16 cellular contexts compared by ENCODE assay signal in the genomic region with DNA sequence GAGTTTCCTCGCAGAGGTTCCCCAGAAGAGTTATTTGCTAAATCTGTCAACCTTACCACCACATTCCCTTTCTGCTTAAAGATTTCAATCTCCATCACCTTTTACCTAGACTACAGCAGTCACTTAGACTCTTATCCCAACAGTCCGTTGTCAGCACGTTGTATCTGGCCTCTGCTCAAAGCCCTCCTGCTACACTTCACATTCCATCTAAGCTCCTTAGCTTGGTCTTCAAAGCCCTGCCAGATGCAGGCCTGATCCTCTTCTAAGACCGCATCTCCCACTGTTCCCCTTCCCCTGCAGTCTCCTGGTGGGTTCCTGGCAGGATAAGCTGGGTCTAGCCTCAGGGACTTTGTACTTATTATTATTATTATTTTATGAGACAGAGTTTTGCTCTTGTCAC. TPM values are rescaled to one million over a fixed set of nuclear protein-coding genes. Genes with fewer than 3 reads are reported as not detected.
DNase-seq lines count a peak whose midpoint lies in the region; ATAC-seq, FAIRE-seq and TF ChIP-seq lines count a peak whose summit lies in the region.
"Had no signal": no experiment of that assay in that cellular context is flagged by ENCODE, and none has a peak within 500 bp of the region (broad histone marks: within the 10 kb centered on the region; RNA-seq: fewer than 3 reads in every experiment).

No MANE protein-coding gene starts in this region.

- no peak overlapping the region for H2BK15ac ChIP-seq in H1 (ENCODE audit: low read length)
- no peak overlapping the region for H2BK15ac ChIP-seq in neuronal stem cell (ENCODE audit: low read length)

- H3K23ac ChIP-seq in H1 (ENCODE audit: insufficient read length) = no peak overlapping the region
- no peak overlapping the region for H3K23ac ChIP-seq in neuronal stem cell (ENCODE audit: low read depth, low read length, poor library complexity)

- H4K5ac ChIP-seq in H1 (ENCODE audit: insufficient read length, low read depth, low read length) = no peak overlapping the region

- no peak overlapping the region for H4K8ac ChIP-seq in H1 (ENCODE audit: extremely low read depth, insufficient read depth, low read length)
- no peak overlapping the region for H4K8ac ChIP-seq in neuronal stem cell (ENCODE audit: low read depth, low read length)

- no peak for FAIRE-seq in H1 (lab: Jason Lieb, UNC)
- FAIRE-seq: A204.1, GM12892 had no signal

- H3K4me1 ChIP-seq in BLaER1 treated with 17β-estradiol and CSF1 and Interleukin-3, amounts not matched to agents 10 nM and 100 nM = peaks cover 0 to 25% (median 16%) of the 10 kb centered on the region in 10 experiments
- no peaks in the 10 kb centered on the region for H3K4me1 ChIP-seq in Panc1 (ENCODE audit: control insufficient read depth, insufficient read depth, low read length)
- H3K4me1 ChIP-seq in H1 (replicated peaks in 1 of 4; ENCODE audit: control insufficient read depth in 3 of 4, insufficient read depth in 4 of 4, low read length in 3 of 4) = peaks cover 0 to 5% (median 3%) of the 10 kb centered on the region in 4 experiments; a peak in 6 of 7 replicates
- peaks cover 0 to under 1% of the 10 kb centered on the region in 2 donors for H3K4me1 ChIP-seq in neuronal stem cell (ENCODE audit: control insufficient read depth in 2 of 2, insufficient read depth in 1 of 2, low read depth in 1 of 2, low read length in 2 of 2)
- no peaks in the 10 kb centered on the region for H3K4me1 ChIP-seq in breast epithelium

- in situ Hi-C loops in Panc1 (cut with HindIII; ENCODE audit: low pct_unique_long_range_greater_than_20kb, low sequenced_read_pairs) = no loop called here

- no peak overlapping the region; a peak in 1 of 22 replicates for H3K27ac ChIP-seq in BLaER1 treated with 17β-estradiol and CSF1 and Interleukin-3, amounts not matched to agents 10 nM and 100 nM
- H3K27ac ChIP-seq in Panc1 (ENCODE audit: low read length) (no peak overlapping the region), H1 (ENCODE audit: low read depth, low read length) (no peak overlapping the region), neuronal stem cell (replicated peaks; ENCODE audit: low read length) (no peak overlapping the region), breast epithelium (no peak overlapping the region)

- CTCF ChIA-PET in Panc1 (lab: Charles Lee) = no interaction called here
- CTCF ChIA-PET in H1 (lab: Charles Lee; ENCODE audit: partially characterized antibody) = no interaction called here

- POLR2A ChIA-PET in Panc1 (lab: Charles Lee) (no interaction called here), H1 (lab: Charles Lee; ENCODE audit: partially characterized antibody) (no interaction called here)

- no peaks in the 10 kb centered on the region for H3K79me1 ChIP-seq in H1 (ENCODE audit: low read depth, low read length)
- no peaks in the 10 kb centered on the region for H3K79me1 ChIP-seq in neuronal stem cell (ENCODE audit: low read depth, low read length)

- no peak for TF ChIP-seq RAD21 in H1 (IDR thresholded peaks at IDR 0.05 in 1 of 2, conservative IDR thresholded peaks at IDR 0.05 in 1 of 2; ENCODE audit: low read depth in 2 of 2, low read length in 2 of 2)

- peak overlapping the region in 2 of 11 experiments; percentile 22 to 45; a peak in 1 of 22 replicates for H3K9ac ChIP-seq in BLaER1 treated with 17β-estradiol and CSF1 and Interleukin-3, amounts not matched to agents 10 nM and 100 nM
- H3K9ac ChIP-seq in H1 (replicated peaks in 1 of 4; ENCODE audit: extremely low read depth in 1 of 4, low read depth in 3 of 4, low read length in 3 of 4) = no peak overlapping the region
- H3K9ac ChIP-seq in neuronal stem cell (ENCODE audit: low read depth, low read length, poor library complexity) = no peak overlapping the region

- no peaks in the 10 kb centered on the region for H3K9me3 ChIP-seq in BLaER1 treated with 17β-estradiol and CSF1 and Interleukin-3, amounts not matched to agents 10 nM and 100 nM (replicated peaks in 1 of 11)
- H3K9me3 ChIP-seq in Panc1 (ENCODE audit: control insufficient read depth, insufficient read depth, low read depth, low read length) (no peaks in the 10 kb centered on the region), H1 (ENCODE audit: insufficient read depth in 2 of 2, low read depth in 1 of 2, low read length in 1 of 2) (no peaks in the 10 kb centered on the region; a peak in 1 of 4 replicates), neuronal stem cell (replicated peaks in 1 of 2; ENCODE audit: control insufficient read depth in 2 of 2, insufficient read depth in 1 of 2, low read depth in 1 of 2, low read length in 2 of 2) (no peaks in the 10 kb centered on the region), breast epithelium (no peaks in the 10 kb centered on the region)

- WGBS in H1 (ENCODE audit: extremely low coverage in 1 of 2, insufficient coverage in 1 of 2, insufficient read length in 1 of 2, insufficient replicate concordance in 2 of 2, low coverage in 1 of 2, low lambda C conversion rate in 2 of 2, missing lambda C conversion rate in 1 of 2), 2 experiments = 80% methylated on average over 4 of the region's 4 CpGs; no CpG with 5 or more reads in 1 of the 2 experiments
- WGBS in neuronal stem cell (ENCODE audit: extremely low coverage in 2 of 2, insufficient read length in 2 of 2, insufficient replicate concordance in 1 of 2), 2 donors = no CpG with 5 or more reads among the region's 4 CpGs

- H2AFZ ChIP-seq in H1 (ENCODE audit: low read length) = no peak overlapping the region
- peak overlapping the region; percentile 16 for H2AFZ ChIP-seq in neuronal stem cell (ENCODE audit: low read length)
- H2AFZ ChIP-seq: GM23338 had no signal

- no TSS peak for BruUV-seq in Panc1 (replicated peaks; lab: Mats Ljungman, UMichigan)

- no peak overlapping the region for H3K4ac ChIP-seq in H1 (replicated peaks; ENCODE audit: insufficient read length, low read depth, low read length)
- H3K4ac ChIP-seq in neuronal stem cell (ENCODE audit: low read length) = no peak overlapping the region

- no peaks in the 10 kb centered on the region for H4K20me1 ChIP-seq in BLaER1 treated with 17β-estradiol and CSF1 and Interleukin-3, amounts not matched to agents 10 nM and 100 nM
- peaks cover 7 to 19% of the 10 kb centered on the region in 2 experiments for H4K20me1 ChIP-seq in H1 (replicated peaks in 1 of 2; ENCODE audit: control insufficient read depth in 1 of 2, insufficient read depth in 2 of 2, low read length in 2 of 2)

- H2BK5ac ChIP-seq in H1 (ENCODE audit: low read depth, low read length) (no peak overlapping the region), neuronal stem cell (ENCODE audit: low read length) (no peak overlapping the region)

- no peaks in the 10 kb centered on the region for H3K79me2 ChIP-seq in H1 (ENCODE audit: control insufficient read depth in 1 of 2, insufficient read depth in 2 of 2, low read length in 2 of 2)

- no peak for TF ChIP-seq EP300 in H1 (IDR thresholded peaks at IDR 0.05; ENCODE audit: borderline replicate concordance in 1 of 2, low read depth in 2 of 2, low read length in 2 of 2)

- peak overlapping the region in 7 of 11 experiments; percentile 1 to 34 (median 8); a peak in 8 of 22 replicates for H3K4me2 ChIP-seq in BLaER1 treated with 17β-estradiol and CSF1 and Interleukin-3, amounts not matched to agents 10 nM and 100 nM
- H3K4me2 ChIP-seq in H1 (ENCODE audit: insufficient read depth in 1 of 2, low read depth in 2 of 2, low read length in 2 of 2) = no peak overlapping the region
- no peak overlapping the region for H3K4me2 ChIP-seq in neuronal stem cell (ENCODE audit: insufficient read depth, low read length, poor library complexity, severe bottlenecking)
- H3K4me2 ChIP-seq: GM23338 had no signal

- no peaks in the 10 kb centered on the region for H3K36me3 ChIP-seq in BLaER1 treated with 17β-estradiol and CSF1 and Interleukin-3, amounts not matched to agents 10 nM and 100 nM
- H3K36me3 ChIP-seq in Panc1 (ENCODE audit: control insufficient read depth, insufficient read depth, low read length) (no peaks in the 10 kb centered on the region), H1 (ENCODE audit: control insufficient read depth in 2 of 4, insufficient read depth in 4 of 4, low read length in 3 of 4) (no peaks in the 10 kb centered on the region), neuronal stem cell (replicated peaks in 1 of 2; ENCODE audit: control insufficient read depth in 2 of 2, insufficient read depth in 2 of 2, low read length in 2 of 2) (no peaks in the 10 kb centered on the region), breast epithelium (no peaks in the 10 kb centered on the region)

- no peak for DNase-seq in Panc1 (ENCODE audit: low read depth, low spot score)
- DNase-seq in H1 (ENCODE audit: low read depth in 1 of 2, low spot score in 2 of 2) = no peak
- no peak for DNase-seq in neuronal stem cell (ENCODE audit: low spot score)
- DNase-seq in breast epithelium (ENCODE audit: low spot score in 2 of 2) = no peak
- DNase-seq in NCI-H748 (lab: John Stamatoyannopoulos, UW; ENCODE audit: unreplicated experiment) = no peak
- DNase-seq: CD8-positive, alpha-beta T cell; COR-L47; DND-41; GDM1; H9 had no signal

- H2AK5ac ChIP-seq in H1 (ENCODE audit: low read depth, low read length) (no peak overlapping the region), neuronal stem cell (ENCODE audit: low read depth, low read length) (no peak overlapping the region)

- TF ChIP-seq POLR2A in H1 (IDR thresholded peaks at IDR 0.05; ENCODE audit: control extremely low read depth in 1 of 2, low read depth in 2 of 2, low read length in 2 of 2) (no peak), breast epithelium (IDR thresholded peaks at IDR 0.05) (no peak)

- H3K27me3 ChIP-seq in BLaER1 treated with 17β-estradiol and CSF1 and Interleukin-3, amounts not matched to agents 10 nM and 100 nM = no peaks in the 10 kb centered on the region
- no peaks in the 10 kb centered on the region for H3K27me3 ChIP-seq in Panc1 (ENCODE audit: control insufficient read depth, insufficient read depth, low read length)
- H3K27me3 ChIP-seq in H1 (replicated peaks in 1 of 4; ENCODE audit: control insufficient read depth in 3 of 4, extremely low read depth in 1 of 4, insufficient read depth in 3 of 4, low read length in 3 of 4) = peaks cover 90 to 99% (median 97%) of the 10 kb centered on the region in 4 experiments
- peaks cover 0 to 3% (median 0%) of the 10 kb centered on the region in 3 experiments for H3K27me3 ChIP-seq in neuronal stem cell (ENCODE audit: control insufficient read depth in 3 of 3, insufficient read depth in 3 of 3, low read depth in 1 of 3, low read length in 3 of 3)
- no peaks in the 10 kb centered on the region for H3K27me3 ChIP-seq in breast epithelium

- no peak overlapping the region for H3K4me3 ChIP-seq in BLaER1 treated with 17β-estradiol and CSF1 and Interleukin-3, amounts not matched to agents 10 nM and 100 nM
- no peak overlapping the region for H3K4me3 ChIP-seq in Panc1 (ENCODE audit: low read depth in 2 of 2, low read length in 2 of 2)
- H3K4me3 ChIP-seq in H1 (ENCODE audit: extremely low read depth in 1 of 4, insufficient read depth in 2 of 4, low read depth in 3 of 4, low read length in 4 of 4) = no peak overlapping the region
- H3K4me3 ChIP-seq in neuronal stem cell (ENCODE audit: low read length in 2 of 2) = no peak overlapping the region
- no peak overlapping the region for H3K4me3 ChIP-seq in breast epithelium
- H3K4me3 ChIP-seq: GM23338 had no signal

- H3K56ac ChIP-seq in H1 (replicated peaks; ENCODE audit: insufficient read length, low read depth, low read length) = no peak overlapping the region

- H3K14ac ChIP-seq in H1 (ENCODE audit: insufficient read length) = no peak overlapping the region
- no peak overlapping the region for H3K14ac ChIP-seq in neuronal stem cell (ENCODE audit: low read length)

- TF ChIP-seq CTCF in Panc1 (IDR thresholded peaks at IDR 0.05) (no peak), H1 (IDR thresholded peaks at IDR 0.05; ENCODE audit: control extremely low read depth in 1 of 3, insufficient read depth in 1 of 3, low read depth in 1 of 3, low read length in 3 of 3) (no peak), breast epithelium (IDR thresholded peaks at IDR 0.05) (no peak)

- no peaks in the 10 kb centered on the region for H3K23me2 ChIP-seq in H1 (ENCODE audit: low read depth, low read length)

- H2BK12ac ChIP-seq in H1 (ENCODE audit: low read depth, low read length) (no peak overlapping the region), neuronal stem cell (ENCODE audit: low read length) (no peak overlapping the region)

- ATAC-seq in Panc1 (0 out of 2 replicates have a peak, but pooled peaks have one; percentile 42), GM18909 (IDR thresholded peaks at IDR 0.05; ENCODE audit: poor library complexity, unreplicated experiment) (no peak), HG03159 (IDR thresholded peaks at IDR 0.05; ENCODE audit: unreplicated experiment) (no peak)
- ATAC-seq: CD8-positive, alpha-beta T cell; GM23338 had no signal

- H3K18ac ChIP-seq in H1 (ENCODE audit: extremely low read depth, low read length) (no peak overlapping the region), neuronal stem cell (ENCODE audit: low read length) (no peak overlapping the region)

- H2BK120ac ChIP-seq in H1 (replicated peaks; ENCODE audit: low read depth, low read length) (no peak overlapping the region), neuronal stem cell (ENCODE audit: low read depth, low read length) (no peak overlapping the region)

- intact Hi-C loops in Panc1 (cut with micrococcal nuclease; ENCODE audit: unreplicated experiment) (no loop called here), breast epithelium (cut with DNase I; ENCODE audit: low total_unique reads) (no loop called here)

- no peak overlapping the region for H2BK20ac ChIP-seq in H1 (ENCODE audit: low read length)

- H4K91ac ChIP-seq in H1 (replicated peaks; ENCODE audit: insufficient read length, low read length) (no peak overlapping the region), neuronal stem cell (ENCODE audit: low read depth, low read length, poor library complexity) (no peak overlapping the region)

RNA-seq across cellular contexts. Expression of a gene that starts 10.3 kb away (rescaled TPM):
- total RNA-seq in Panc1 (2021; ENCODE audit: unreplicated experiment) (73.6 TPM), breast epithelium (10 to 100 TPM; 19.0 to 24.9 (median 20.8) TPM)
- polyA plus RNA-seq in Panc1 (2012; ENCODE audit: insufficient read length) = 38.0 TPM
- total RNA-seq in H1 (2021; fragmentation: NEBNext Ultra II Directional; extraction: Animal tissue kit (Norgen Biotek cat#: 25700)) = 54.3 and 58.7 TPM in 2 replicates
- polyA plus RNA-seq in H1 (2011; rRNA removed) = 5.5 and 9.5 TPM in 2 replicates
- 2.4 TPM for polyA plus RNA-seq in H1 (2011; cell fraction: cytosol; rRNA removed)
- polyA plus RNA-seq in H1 (2011; cell fraction: nucleus; rRNA removed) = 16.9 TPM
- 12.7 to 20.6 TPM (median 16.9 TPM) in 4 replicates for polyA plus RNA-seq in H1 (2012, experiment 1 of 2)
- polyA plus RNA-seq in H1 (2012, experiment 2 of 2) = 8.1 TPM
- polyA plus RNA-seq in H1 (2013, experiment 1 of 2) = 18.2 TPM
- polyA plus RNA-seq in H1 (2013, experiment 2 of 2) = 16.0 TPM
- polyA minus RNA-seq in H1 (2011; rRNA and poly(A)+ RNA removed) = 11.7 and 17.0 TPM in 2 replicates
- polyA minus RNA-seq in H1 (2011; cell fraction: cytosol; rRNA and poly(A)+ RNA removed) = 19.4 TPM
- polyA minus RNA-seq in H1 (2011; cell fraction: nucleus; rRNA and poly(A)+ RNA removed) = 27.4 TPM
- polyA plus RNA-seq in neuronal stem cell (2013, experiment 1 of 2) = 15.9 TPM
- 17.9 TPM for polyA plus RNA-seq in neuronal stem cell (2013, experiment 2 of 2)

RNA-seq across cellular contexts. Expression of a gene that starts 30.5 kb away (rescaled TPM):
- total RNA-seq in Panc1 (2021; ENCODE audit: unreplicated experiment) (103 TPM), breast epithelium (10 to 100 TPM; 13.6 to 25.2 (median 17.7) TPM)
- polyA plus RNA-seq in Panc1 (2012; ENCODE audit: insufficient read length) = 102 TPM
- total RNA-seq in H1 (2021; fragmentation: NEBNext Ultra II Directional; extraction: Animal tissue kit (Norgen Biotek cat#: 25700)) = 12.9 and 13.9 TPM in 2 replicates
- polyA plus RNA-seq in H1 (2011; rRNA removed) = 2.4 and 3.8 TPM in 2 replicates
- 2.2 TPM for polyA plus RNA-seq in H1 (2011; cell fraction: cytosol; rRNA removed)
- 20.7 TPM for polyA plus RNA-seq in H1 (2011; cell fraction: nucleus; rRNA removed)
- polyA plus RNA-seq in H1 (2012, experiment 1 of 2) = 7.4 to 11.7 TPM (median 9.5 TPM) in 4 replicates
- 6.9 TPM for polyA plus RNA-seq in H1 (2012, experiment 2 of 2)
- polyA plus RNA-seq in H1 (2013, experiment 1 of 2) = 9.1 TPM
- 8.2 TPM for polyA plus RNA-seq in H1 (2013, experiment 2 of 2)
- 2.0 and 3.6 TPM in 2 replicates for polyA minus RNA-seq in H1 (2011; rRNA and poly(A)+ RNA removed)
- 4.8 TPM for polyA minus RNA-seq in H1 (2011; cell fraction: cytosol; rRNA and poly(A)+ RNA removed)
- 11.5 TPM for polyA minus RNA-seq in H1 (2011; cell fraction: nucleus; rRNA and poly(A)+ RNA removed)
- polyA plus RNA-seq in neuronal stem cell (2013, experiment 1 of 2) = 30.9 TPM
- polyA plus RNA-seq in neuronal stem cell (2013, experiment 2 of 2) = 31.8 TPM

RNA-seq across cellular contexts. Expression of a gene that starts 37.9 kb away (rescaled TPM):
- 77.6 TPM for total RNA-seq in Panc1 (2021; ENCODE audit: unreplicated experiment)
- 44.2 TPM for polyA plus RNA-seq in Panc1 (2012; ENCODE audit: insufficient read length)
- 16.1 and 18.9 TPM in 2 replicates for total RNA-seq in H1 (2021; fragmentation: NEBNext Ultra II Directional; extraction: Animal tissue kit (Norgen Biotek cat#: 25700))
- 3.6 and 8.7 TPM in 2 replicates for polyA plus RNA-seq in H1 (2011; rRNA removed)
- polyA plus RNA-seq in H1 (2011; cell fraction: cytosol; rRNA removed) = 2.8 TPM
- 13.6 TPM for polyA plus RNA-seq in H1 (2011; cell fraction: nucleus; rRNA removed)
- 10.6 to 13.7 TPM (median 12.0 TPM) in 4 replicates for polyA plus RNA-seq in H1 (2012, experiment 1 of 2)
- polyA plus RNA-seq in H1 (2012, experiment 2 of 2) = 11.9 TPM
- 17.6 TPM for polyA plus RNA-seq in H1 (2013, experiment 1 of 2)
- 17.2 TPM for polyA plus RNA-seq in H1 (2013, experiment 2 of 2)
- 1.1 and 2.8 TPM in 2 replicates for polyA minus RNA-seq in H1 (2011; rRNA and poly(A)+ RNA removed)
- polyA minus RNA-seq in H1 (2011; cell fraction: cytosol; rRNA and poly(A)+ RNA removed) = 5.3 TPM
- polyA minus RNA-seq in H1 (2011; cell fraction: nucleus; rRNA and poly(A)+ RNA removed) = 10.0 TPM
- polyA plus RNA-seq in neuronal stem cell (2013, experiment 1 of 2) = 52.4 TPM
- polyA plus RNA-seq in neuronal stem cell (2013, experiment 2 of 2) = 55.2 TPM
- total RNA-seq in breast epithelium = 10 to 100 TPM; 21.3 to 30.2 (median 26.9) TPM

RNA-seq across cellular contexts. Expression of a gene that starts 59.5 kb away (rescaled TPM):
- 43.1 TPM for total RNA-seq in Panc1 (2021; ENCODE audit: unreplicated experiment)
- 31.5 TPM for polyA plus RNA-seq in Panc1 (2012; ENCODE audit: insufficient read length)
- total RNA-seq in H1 (2021; fragmentation: NEBNext Ultra II Directional; extraction: Animal tissue kit (Norgen Biotek cat#: 25700)) = 36.0 and 37.2 TPM in 2 replicates
- 53.4 and 63.9 TPM in 2 replicates for polyA plus RNA-seq in H1 (2011; rRNA removed)
- polyA plus RNA-seq in H1 (2011; cell fraction: cytosol; rRNA removed) = 43.7 TPM
- 123 TPM for polyA plus RNA-seq in H1 (2011; cell fraction: nucleus; rRNA removed)
- polyA plus RNA-seq in H1 (2012, experiment 1 of 2) = 30.6 to 44.5 TPM (median 43.0 TPM) in 4 replicates
- polyA plus RNA-seq in H1 (2012, experiment 2 of 2) = 47.4 TPM
- 28.4 TPM for polyA plus RNA-seq in H1 (2013, experiment 1 of 2)
- polyA plus RNA-seq in H1 (2013, experiment 2 of 2) = 26.2 TPM
- 29.9 and 30.1 TPM in 2 replicates for polyA minus RNA-seq in H1 (2011; rRNA and poly(A)+ RNA removed)
- polyA minus RNA-seq in H1 (2011; cell fraction: cytosol; rRNA and poly(A)+ RNA removed) = 10.9 TPM
- 43.9 TPM for polyA minus RNA-seq in H1 (2011; cell fraction: nucleus; rRNA and poly(A)+ RNA removed)
- polyA plus RNA-seq in neuronal stem cell (2013, experiment 1 of 2) = 22.6 TPM
- polyA plus RNA-seq in neuronal stem cell (2013, experiment 2 of 2) = 21.7 TPM
- total RNA-seq in breast epithelium = 10 to 100 TPM; 28.5 to 38.8 (median 35.7) TPM

Comparison
In these comparisons a context has a peak if more than half of its experiments do, and no peak if none do; other contexts are left out.
1. H3K4me2 ChIP-seq: peak in BLaER1 treated with 17β-estradiol and CSF1 and Interleukin-3, amounts not matched to agents 10 nM and 100 nM (7 of 11); none in H1 (0 of 2) and neuronal stem cell (single experiment).